22 cellular contexts compared by ENCODE assay signal in the genomic region with DNA sequence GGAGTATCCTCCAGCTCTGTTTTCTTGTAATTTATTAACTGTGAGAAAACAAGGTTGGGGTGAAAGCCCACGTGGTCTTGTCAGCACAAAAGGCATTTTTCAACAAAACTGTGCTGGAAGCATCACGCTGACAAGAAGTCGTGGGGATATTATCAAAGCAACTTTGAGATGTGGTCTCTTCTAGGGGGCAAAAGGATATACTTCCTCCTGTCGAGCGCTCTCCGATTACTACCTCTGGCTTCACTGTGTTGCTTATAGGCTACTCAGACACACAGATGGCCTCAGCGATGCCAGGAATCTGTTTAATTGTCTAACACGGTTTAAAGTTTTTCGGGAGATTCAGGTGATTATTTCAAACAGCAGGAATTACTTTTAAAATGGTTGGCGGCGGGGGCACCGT.
A peak's percentile ranks its signal among the peaks of the same experiment; 100 is the strongest.
DNase-seq lines count a peak whose midpoint lies in the region; ATAC-seq and TF ChIP-seq lines count a peak whose summit lies in the region.
"Had no signal": no experiment of that assay in that cellular context is flagged by ENCODE, and none has a peak within 500 bp of the region (broad histone marks: within the 10 kb centered on the region; RNA-seq: fewer than 3 reads in every experiment).

No MANE protein-coding gene starts in this region.

- H2AFZ ChIP-seq in GM23338 = peak overlapping the region; percentile 74; the same call in 1 of the 2 replicates

- no peaks in the 10 kb centered on the region for H4K20me1 ChIP-seq in GM23338 (replicated peaks; ENCODE audit: insufficient read depth)

- H3K36me3 ChIP-seq in GM23338 (ENCODE audit: insufficient read depth) = no peaks in the 10 kb centered on the region
- H3K36me3 ChIP-seq: BE2C, MG63 had no signal

- H3K27ac Mint-ChIP-seq in GM23338 = no peak overlapping the region
- peak overlapping the region; percentile 94 for H3K27ac Mint-ChIP-seq in neural crest cell (ENCODE audit: unreplicated experiment)
- H3K27ac Mint-ChIP-seq in activated CD8-positive, alpha-beta memory T cell treated with anti-CD3 and anti-CD28 coated beads, Interleukin-2, amount 10 ng/mL, durations not matched to agents 7 days and 5 days = no peak overlapping the region
- H3K27ac Mint-ChIP-seq: CD14-positive monocyte had no signal

- no peak overlapping the region for H3K4me2 ChIP-seq in GM23338
- H3K4me2 ChIP-seq: SK-N-SH had no signal

- ATAC-seq in GM23338 = no peak
- no peak for ATAC-seq in activated CD8-positive, alpha-beta memory T cell treated with anti-CD3 and anti-CD28 coated beads, Interleukin-2, amount 10 ng/mL, durations not matched to agents 7 days and 5 days
- ATAC-seq: PC-3 had no signal

- H3K79me2 ChIP-seq in GM23338 (replicated peaks; ENCODE audit: insufficient read depth) = no peaks in the 10 kb centered on the region

- H3K4me1 Mint-ChIP-seq in GM23338 = peaks cover 6% of the 10 kb centered on the region; the same call in 2 of the 3 replicates
- peaks cover 8% of the 10 kb centered on the region for H3K4me1 Mint-ChIP-seq in neural crest cell
- H3K4me1 Mint-ChIP-seq in activated CD8-positive, alpha-beta memory T cell treated with anti-CD3 and anti-CD28 coated beads, Interleukin-2, amount 10 ng/mL, durations not matched to agents 7 days and 5 days = no peaks in the 10 kb centered on the region
- H3K4me1 Mint-ChIP-seq: CD14-positive monocyte had no signal

- no peaks in the 10 kb centered on the region for H3F3A ChIP-seq in GM23338 (replicated peaks; ENCODE audit: low read depth)

- H3K36me3 Mint-ChIP-seq in GM23338 (ENCODE audit: low read depth) = peaks cover 10% of the 10 kb centered on the region
- H3K36me3 Mint-ChIP-seq in neural crest cell (ENCODE audit: low read depth) = peaks cover 3% of the 10 kb centered on the region
- no peaks in the 10 kb centered on the region for H3K36me3 Mint-ChIP-seq in activated CD8-positive, alpha-beta memory T cell treated with anti-CD3 and anti-CD28 coated beads, Interleukin-2, amount 10 ng/mL, durations not matched to agents 7 days and 5 days
- H3K36me3 Mint-ChIP-seq: CD14-positive monocyte had no signal

- H3K4me3 Mint-ChIP-seq in GM23338 (no peak overlapping the region), neural crest cell (no peak overlapping the region)
- H3K4me3 Mint-ChIP-seq in activated CD8-positive, alpha-beta memory T cell treated with anti-CD3 and anti-CD28 coated beads, Interleukin-2, amount 10 ng/mL, durations not matched to agents 7 days and 5 days = no peak overlapping the region
- H3K4me3 Mint-ChIP-seq: CD14-positive monocyte had no signal

- no peaks in the 10 kb centered on the region for H3K9me2 ChIP-seq in GM23338 (ENCODE audit: insufficient read depth)
- H3K9me2 ChIP-seq: SK-N-SH had no signal

- H3K27me3 ChIP-seq in GM23338 (ENCODE audit: insufficient read depth) = no peaks in the 10 kb centered on the region
- H3K27me3 ChIP-seq: BE2C, MG63 had no signal

- CTCF ChIA-PET in activated CD8-positive, alpha-beta memory T cell treated with anti-CD3 and anti-CD28 coated beads, Interleukin-2, amount 10 ng/mL, durations not matched to agents 7 days and 5 days (lab: Charles Lee) = no interaction called here

- no peak for TF ChIP-seq CTCF in GM23338 (conservative IDR thresholded peaks at IDR 0.05; ENCODE audit: low read depth in 2 of 2)
- no peak for TF ChIP-seq CTCF in epithelial cell of proximal tubule (conservative IDR thresholded peaks at IDR 0.05; ENCODE audit: low read depth, low read length)
- TF ChIP-seq CTCF in neural crest cell (conservative IDR thresholded peaks at IDR 0.05) = no peak

- peaks cover 13% of the 10 kb centered on the region for H3K9me3 Mint-ChIP-seq in GM23338
- peaks cover 3% of the 10 kb centered on the region for H3K9me3 Mint-ChIP-seq in neural crest cell
- peaks cover 5% of the 10 kb centered on the region for H3K9me3 Mint-ChIP-seq in activated CD8-positive, alpha-beta memory T cell treated with anti-CD3 and anti-CD28 coated beads, Interleukin-2, amount 10 ng/mL, durations not matched to agents 7 days and 5 days (ENCODE audit: low read depth)

- H3K27ac ChIP-seq in GM23338 (ENCODE audit: low read depth) = no peak overlapping the region

- H3K4me1 ChIP-seq in GM23338 (ENCODE audit: insufficient read depth) = no peaks in the 10 kb centered on the region
- H3K4me1 ChIP-seq: BE2C had no signal

- DNase-seq in GM23338 (ENCODE audit: low spot score) (no peak), epithelial cell of proximal tubule (ENCODE audit: low read depth) (no peak), neural crest cell (ENCODE audit: low read depth, low spot score) (no peak), NCI-H2029 (lab: John Stamatoyannopoulos, UW) (no peak), middle frontal gyrus (ENCODE audit: extremely low spot score, low spot score) (no peak), medulla oblongata (ENCODE audit: extremely low spot score) (no peak)
- no peak for DNase-seq in activated CD8-positive, alpha-beta memory T cell treated with anti-CD3 and anti-CD28 coated beads, Interleukin-2, amount 10 ng/mL, durations not matched to agents 7 days and 5 days
- DNase-seq: BE2C, DMS153, DND-41, H7, KBM-7, MG63, NCI-H1105 treated with DMSO at 0.1 percent for 48 hours, NCI-H146, NCI-H1930, NCI-H446, NCI-H524 treated with DMSO at 0.1 percent for 48 hours, NCI-H774, PC-3, SK-N-SH had no signal

- H3K27me3 Mint-ChIP-seq in GM23338 (ENCODE audit: insufficient read depth, low read depth, poor library complexity) (peaks cover 16% of the 10 kb centered on the region), neural crest cell (ENCODE audit: low read depth) (no peaks in the 10 kb centered on the region)
- peaks cover 2% of the 10 kb centered on the region for H3K27me3 Mint-ChIP-seq in activated CD8-positive, alpha-beta memory T cell treated with anti-CD3 and anti-CD28 coated beads, Interleukin-2, amount 10 ng/mL, durations not matched to agents 7 days and 5 days

- H3K4me3 ChIP-seq in GM23338 (no peak overlapping the region), epithelial cell of proximal tubule (ENCODE audit: low read depth, low read length) (peak overlapping the region; percentile 0)
- H3K4me3 ChIP-seq: MG63 had no signal

TF ChIP-seq in GM23338, 12 proteins besides CTCF, POLR2A, EP300 and RAD21:
- TF ChIP-seq ZNF331 (CRISPR knock-in tag; IDR thresholded peaks at IDR 0.05; ENCODE audit: low read depth) = no peak
